ENCODE assay signal across 1 cellular context in genomic region chr4:6755088-6755753, GRCh38.
TF ChIP-seq lines count a peak whose summit lies in the region.

No MANE protein-coding gene starts in this region.

TF ChIP-seq in HepG2, 621 proteins besides CTCF, POLR2A, EP300 and RAD21 (continued from another document and continues in another):
- TF ChIP-seq MYPOP (CRISPR knock-in tag; IDR thresholded peaks at IDR 0.05): peak; percentile 42; the same call in 1 of the 2 replicates
- TF ChIP-seq ZNF468 (CRISPR knock-in tag; IDR thresholded peaks at IDR 0.05): no peak
- TF ChIP-seq ZFAT (CRISPR knock-in tag; conservative IDR thresholded peaks at IDR 0.05): no peak
- peak; percentile 50; the same call in 1 of the 2 replicates for TF ChIP-seq ZNF263 (CRISPR knock-in tag; IDR thresholded peaks at IDR 0.05)
- no peak for TF ChIP-seq ZNF660 (CRISPR knock-in tag; IDR thresholded peaks at IDR 0.05; ENCODE audit: borderline replicate concordance, low read depth)
- no peak for TF ChIP-seq GATA4 (IDR thresholded peaks at IDR 0.05; ENCODE audit: borderline replicate concordance, low read depth)
- no peak for TF ChIP-seq FOXC1 (CRISPR knock-in tag; IDR thresholded peaks at IDR 0.05; ENCODE audit: borderline replicate concordance)
- TF ChIP-seq RNF219 (CRISPR knock-in tag; IDR thresholded peaks at IDR 0.05): 0 out of 2 replicates have a peak, but pooled peaks have one; percentile 43
- peak; percentile 86 for TF ChIP-seq ZNF574 (CRISPR knock-in tag; IDR thresholded peaks at IDR 0.05)
- 0 out of 2 replicates have a peak, but pooled peaks have one; percentile 42 for TF ChIP-seq AHR (CRISPR knock-in tag; IDR thresholded peaks at IDR 0.05)
- peak; percentile 94; the same call in 1 of the 2 replicates for TF ChIP-seq SPEN (CRISPR knock-in tag; IDR thresholded peaks at IDR 0.05; ENCODE audit: low read depth)
- TF ChIP-seq ZSCAN21 (CRISPR knock-in tag; IDR thresholded peaks at IDR 0.05; ENCODE audit: borderline replicate concordance): peak; percentile 79; the same call in 1 of the 2 replicates
- TF ChIP-seq ZNF710 (CRISPR knock-in tag; IDR thresholded peaks at IDR 0.05; ENCODE audit: borderline replicate concordance): peak; percentile 44; the same call in 1 of the 2 replicates
- no peak for TF ChIP-seq DZIP1 (CRISPR knock-in tag; IDR thresholded peaks at IDR 0.05)
- peak; percentile 79 for TF ChIP-seq ZFP91 (CRISPR knock-in tag; IDR thresholded peaks at IDR 0.05; ENCODE audit: borderline replicate concordance)
- TF ChIP-seq ZSCAN22 (CRISPR knock-in tag; IDR thresholded peaks at IDR 0.05): no peak
- TF ChIP-seq ZNF274 (CRISPR knock-in tag; IDR thresholded peaks at IDR 0.05): no peak
- TF ChIP-seq ZNF674 (CRISPR knock-in tag; IDR thresholded peaks at IDR 0.05; ENCODE audit: low read depth): no peak
- TF ChIP-seq MED8 (CRISPR knock-in tag; IDR thresholded peaks at IDR 0.05; ENCODE audit: insufficient replicate concordance): peak; percentile 63
- peak; percentile 88 for TF ChIP-seq ZGPAT (CRISPR knock-in tag; IDR thresholded peaks at IDR 0.05)
- peak; percentile 94 for TF ChIP-seq THRA (CRISPR knock-in tag; IDR thresholded peaks at IDR 0.05; ENCODE audit: borderline replicate concordance)
- peak; percentile 95 for TF ChIP-seq KDM4B (CRISPR knock-in tag; IDR thresholded peaks at IDR 0.05)
- TF ChIP-seq SAFB2 (CRISPR knock-in tag; IDR thresholded peaks at IDR 0.05; ENCODE audit: borderline replicate concordance, low read depth): 0 out of 2 replicates have a peak, but pooled peaks have one; percentile 52
- TF ChIP-seq ZNF543 (CRISPR knock-in tag; IDR thresholded peaks at IDR 0.05): peak; percentile 79; the same call in 1 of the 2 replicates
- no peak for TF ChIP-seq ZNF275 (CRISPR knock-in tag; IDR thresholded peaks at IDR 0.05; ENCODE audit: borderline replicate concordance)
- TF ChIP-seq POLR2AphosphoS5 (IDR thresholded peaks at IDR 0.05; ENCODE audit: low read depth, low read length): no peak
- TF ChIP-seq RELA (CRISPR knock-in tag; IDR thresholded peaks at IDR 0.05): no peak
- peak; percentile 97 for TF ChIP-seq IKZF5 (CRISPR knock-in tag; IDR thresholded peaks at IDR 0.05)
- TF ChIP-seq MLLT10 (CRISPR knock-in tag; IDR thresholded peaks at IDR 0.05): no peak
- peak; percentile 95 for TF ChIP-seq ZKSCAN8 (CRISPR knock-in tag; IDR thresholded peaks at IDR 0.05; ENCODE audit: borderline replicate concordance)
- TF ChIP-seq TEAD3 (CRISPR knock-in tag; optimal IDR thresholded peaks at IDR 0.05; ENCODE audit: borderline replicate concordance): peak; percentile 74
- peak; percentile 99 for TF ChIP-seq ARNTL (CRISPR knock-in tag; IDR thresholded peaks at IDR 0.05)
- TF ChIP-seq ZNF326 (CRISPR knock-in tag; IDR thresholded peaks at IDR 0.05; ENCODE audit: borderline replicate concordance): no peak
- peak; percentile 78 for TF ChIP-seq ZNF18 (CRISPR knock-in tag; IDR thresholded peaks at IDR 0.05; ENCODE audit: insufficient replicate concordance)
- no peak for TF ChIP-seq ZNF333 (CRISPR knock-in tag; IDR thresholded peaks at IDR 0.05; ENCODE audit: borderline replicate concordance)
- no peak for TF ChIP-seq ZNF83 (CRISPR knock-in tag; IDR thresholded peaks at IDR 0.05; ENCODE audit: borderline replicate concordance)
- no peak for TF ChIP-seq ZSCAN12 (CRISPR knock-in tag; IDR thresholded peaks at IDR 0.05)
- peak; percentile 82; the same call in 1 of the 2 replicates for TF ChIP-seq ZFP1 (CRISPR knock-in tag; IDR thresholded peaks at IDR 0.05)
